In genomic region chr11:117361432-117361831, GRCh38 we compare ENCODE assay signal across 32 cellular contexts.
"Had no signal": no experiment of that assay in that cellular context is flagged by ENCODE, and none has a peak within 500 bp of the region (broad histone marks: within the 10 kb centered on the region; RNA-seq: fewer than 3 reads in every experiment).

No MANE protein-coding gene starts in this region.

- H3K4me2 ChIP-seq: PC-9 had no signal

- ATAC-seq: activated CD8-positive, alpha-beta memory T cell treated with anti-CD3 and anti-CD28 coated beads, Interleukin-2, amount 10 ng/mL, durations not matched to agents 7 days and 5 days; activated naive CD8-positive, alpha-beta T cell treated with anti-CD3 and anti-CD28 coated beads, Interleukin-2, amount 50 U/mL, for 24 hours; K562; Right ventricle myocardium inferior; SK-N-SH treated with all-trans-retinoic acid at 6 μM for 48 hours had no signal

- H3K27me3 ChIP-seq: brain microvascular endothelial cell had no signal

- DNase-seq: activated CD4-positive, alpha-beta memory T cell treated with anti-CD3 and anti-CD28 coated beads, Interleukin-2, amount 10 ng/mL, durations not matched to agents 7 days and 5 days; activated CD4-positive, alpha-beta T cell treated with anti-CD3 and anti-CD28 coated beads for 1 hour; activated CD4-positive, alpha-beta T cell treated with anti-CD3 and anti-CD28 coated beads for 48 hours; activated CD4-positive, CD25-positive, alpha-beta regulatory T cell; activated CD8-positive, alpha-beta memory T cell treated with anti-CD3 and anti-CD28 coated beads for 24 hours; activated CD8-positive, alpha-beta memory T cell treated with anti-CD3 and anti-CD28 coated beads, Interleukin-2, amount 10 ng/mL, durations not matched to agents 7 days and 5 days; activated CD8-positive, alpha-beta memory T cell treated with anti-CD3 and anti-CD28 coated beads, Interleukin-2, amount 50 U/mL, for 48 hours; activated effector memory CD4-positive, alpha-beta T cell treated with Interleukin-2 at 50 U/mL for 16 hours; activated naive CD4-positive, alpha-beta T cell treated with anti-CD3 and anti-CD28 coated beads, Interleukin-2, amount 10 ng/mL, durations not matched to agents 7 days and 5 days; activated naive CD8-positive, alpha-beta T cell treated with anti-CD3 and anti-CD28 coated beads, Interleukin-2, amount 50 U/mL, for 24 hours; activated T-cell treated with anti-CD3 and anti-CD28 coated beads, Interleukin-2, amount 50 U/mL, for 48 hours; amniotic stem cell; brain microvascular endothelial cell; central memory CD4-positive, alpha-beta T cell; NCI-H1105; NCI-H1417 treated with DMSO at 0.1 percent for 48 hours; NCI-H2029; NCI-H345; NCI-H526; NCI-H748 treated with DMSO at 0.1 percent for 48 hours; NK-92 treated with Interleukin-12 subunit alpha and Interleukin-12 subunit beta, amount 100 ng/mL, for 24 hours; PC-9; SIG-M5; SW 1271; T-helper 1 cell; T1000; WERI-Rb-1 had no signal

- H2AFZ ChIP-seq: PC-9 had no signal

- H3K9me3 Mint-ChIP-seq: activated CD4-positive, alpha-beta memory T cell treated with anti-CD3 and anti-CD28 coated beads, Interleukin-2, amount 10 ng/mL, durations not matched to agents 7 days and 5 days; activated naive CD4-positive, alpha-beta T cell treated with anti-CD3 and anti-CD28 coated beads, Interleukin-2, amount 10 ng/mL, durations not matched to agents 7 days and 5 days; activated naive CD8-positive, alpha-beta T cell treated with anti-CD3 and anti-CD28 coated beads, Interleukin-2, amount 50 U/mL, for 24 hours had no signal

- H3K27me3 Mint-ChIP-seq: activated CD4-positive, alpha-beta memory T cell treated with anti-CD3 and anti-CD28 coated beads, Interleukin-2, amount 10 ng/mL, durations not matched to agents 7 days and 5 days; activated CD8-positive, alpha-beta memory T cell treated with anti-CD3 and anti-CD28 coated beads, Interleukin-2, amount 10 ng/mL, durations not matched to agents 7 days and 5 days; activated naive CD4-positive, alpha-beta T cell treated with anti-CD3 and anti-CD28 coated beads, Interleukin-2, amount 10 ng/mL, durations not matched to agents 7 days and 5 days; activated naive CD8-positive, alpha-beta T cell; activated naive CD8-positive, alpha-beta T cell treated with anti-CD3 and anti-CD28 coated beads, Interleukin-2, amount 50 U/mL, for 24 hours had no signal

- H3K4me1 Mint-ChIP-seq: activated CD4-positive, alpha-beta memory T cell treated with anti-CD3 and anti-CD28 coated beads, Interleukin-2, amount 10 ng/mL, durations not matched to agents 7 days and 5 days; activated CD8-positive, alpha-beta memory T cell treated with anti-CD3 and anti-CD28 coated beads, Interleukin-2, amount 10 ng/mL, durations not matched to agents 7 days and 5 days; activated naive CD4-positive, alpha-beta T cell treated with anti-CD3 and anti-CD28 coated beads, Interleukin-2, amount 10 ng/mL, durations not matched to agents 7 days and 5 days; activated naive CD8-positive, alpha-beta T cell treated with anti-CD3 and anti-CD28 coated beads, Interleukin-2, amount 50 U/mL, for 24 hours had no signal

- H3K27ac ChIP-seq: brain microvascular endothelial cell, PC-9, RWPE1, WERI-Rb-1 had no signal

- H3K4me3 ChIP-seq: K562, PC-9 had no signal

- H3K27ac Mint-ChIP-seq: activated CD4-positive, alpha-beta memory T cell treated with anti-CD3 and anti-CD28 coated beads, Interleukin-2, amount 10 ng/mL, durations not matched to agents 7 days and 5 days; activated CD8-positive, alpha-beta memory T cell treated with anti-CD3 and anti-CD28 coated beads, Interleukin-2, amount 10 ng/mL, durations not matched to agents 7 days and 5 days; activated naive CD8-positive, alpha-beta T cell; activated naive CD8-positive, alpha-beta T cell treated with anti-CD3 and anti-CD28 coated beads, Interleukin-2, amount 50 U/mL, for 24 hours had no signal

- H3K4me3 Mint-ChIP-seq: activated CD4-positive, alpha-beta memory T cell treated with anti-CD3 and anti-CD28 coated beads, Interleukin-2, amount 10 ng/mL, durations not matched to agents 7 days and 5 days; activated CD8-positive, alpha-beta memory T cell treated with anti-CD3 and anti-CD28 coated beads, Interleukin-2, amount 10 ng/mL, durations not matched to agents 7 days and 5 days; activated naive CD4-positive, alpha-beta T cell treated with anti-CD3 and anti-CD28 coated beads, Interleukin-2, amount 10 ng/mL, durations not matched to agents 7 days and 5 days; activated naive CD8-positive, alpha-beta T cell; activated naive CD8-positive, alpha-beta T cell treated with anti-CD3 and anti-CD28 coated beads, Interleukin-2, amount 50 U/mL, for 24 hours had no signal
